Comparison of ENCODE assay signal across 1 cellular context in genomic region chr11:58629857-58630256, GRCh38.
TF ChIP-seq lines count a peak whose summit lies in the region.

No MANE protein-coding gene starts in this region.

TF ChIP-seq in HepG2, 621 proteins besides CTCF, POLR2A, EP300 and RAD21:
- TF ChIP-seq HMGXB4 (CRISPR knock-in tag; IDR thresholded peaks at IDR 0.05; ENCODE audit: borderline replicate concordance in 1 of 2, low read depth in 1 of 2) (no peak), DZIP1 (CRISPR knock-in tag; IDR thresholded peaks at IDR 0.05) (no peak), TRIM22 (IDR thresholded peaks at IDR 0.05) (no peak), RELA (CRISPR knock-in tag; IDR thresholded peaks at IDR 0.05) (no peak), TGIF2 (CRISPR knock-in tag; IDR thresholded peaks at IDR 0.05) (no peak), HNF1B (CRISPR knock-in tag; IDR thresholded peaks at IDR 0.05) (0 out of 2 replicates have a peak, but pooled peaks have one; percentile 25), SNAPC5 (CRISPR knock-in tag; IDR thresholded peaks at IDR 0.05; ENCODE audit: borderline replicate concordance) (no peak), ZNF562 (CRISPR knock-in tag; IDR thresholded peaks at IDR 0.05; ENCODE audit: borderline replicate concordance) (no peak), FOXJ3 (CRISPR knock-in tag; IDR thresholded peaks at IDR 0.05; ENCODE audit: borderline replicate concordance) (no peak), CENPT (CRISPR knock-in tag; IDR thresholded peaks at IDR 0.05; ENCODE audit: low read depth) (no peak), CEBPZ (IDR thresholded peaks at IDR 0.05; ENCODE audit: low read length) (no peak), ELF3 (CRISPR knock-in tag; IDR thresholded peaks at IDR 0.05) (no peak), HNF1A (IDR thresholded peaks at IDR 0.05; ENCODE audit: low read depth) (no peak), HNF1A (CRISPR knock-in tag; IDR thresholded peaks at IDR 0.05; ENCODE audit: borderline replicate concordance) (no peak), BCL6 (CRISPR knock-in tag; IDR thresholded peaks at IDR 0.05) (0 out of 2 replicates have a peak, but pooled peaks have one; percentile 17), KDM1A (CRISPR knock-in tag; IDR thresholded peaks at IDR 0.05) (no peak), PCBP1 (IDR thresholded peaks at IDR 0.05; ENCODE audit: borderline replicate concordance, low read depth, low read length) (no peak), PCBP2 (optimal IDR thresholded peaks at IDR 0.05; ENCODE audit: low read depth, low read length, poor library complexity, severe bottlenecking) (no peak), SMC3 (IDR thresholded peaks at IDR 0.05; ENCODE audit: low read length) (peak; percentile 1; the same call in 1 of the 2 replicates), ZNF816 (CRISPR knock-in tag; IDR thresholded peaks at IDR 0.05; ENCODE audit: borderline replicate concordance) (no peak), STAG1 (CRISPR knock-in tag; IDR thresholded peaks at IDR 0.05) (peak; percentile 62), ZNF263 (CRISPR knock-in tag; IDR thresholded peaks at IDR 0.05) (no peak), ZNF354B (CRISPR knock-in tag; IDR thresholded peaks at IDR 0.05) (no peak), ZFAT (CRISPR knock-in tag; conservative IDR thresholded peaks at IDR 0.05) (no peak), KLF9 (CRISPR knock-in tag; IDR thresholded peaks at IDR 0.05; ENCODE audit: low read depth) (no peak), ZNF556 (CRISPR knock-in tag; IDR thresholded peaks at IDR 0.05; ENCODE audit: borderline replicate concordance) (no peak), ZBTB49 (CRISPR knock-in tag; IDR thresholded peaks at IDR 0.05; ENCODE audit: borderline replicate concordance) (no peak), ZNF724P (CRISPR knock-in tag; IDR thresholded peaks at IDR 0.05; ENCODE audit: borderline replicate concordance) (no peak), SETDB1 (CRISPR knock-in tag; IDR thresholded peaks at IDR 0.05; ENCODE audit: borderline replicate concordance) (no peak), CENPBD1 (CRISPR knock-in tag; IDR thresholded peaks at IDR 0.05; ENCODE audit: borderline replicate concordance, low read depth) (no peak), TCF7L2 (IDR thresholded peaks at IDR 0.05; ENCODE audit: low read depth, low read length) (no peak), SATB2 (CRISPR knock-in tag; IDR thresholded peaks at IDR 0.05) (no peak), SMAD3 (CRISPR knock-in tag; IDR thresholded peaks at IDR 0.05) (no peak), PHF21A (CRISPR knock-in tag; IDR thresholded peaks at IDR 0.05) (no peak), ZFP90 (CRISPR knock-in tag; IDR thresholded peaks at IDR 0.05; ENCODE audit: borderline replicate concordance) (no peak), HNRNPUL1 (IDR thresholded peaks at IDR 0.05; ENCODE audit: low read depth, low read length) (no peak)
